9 cellular contexts compared by ENCODE assay signal in genomic region chr3:193788189-193788946, GRCh38.
DNase-seq lines count a peak whose midpoint lies in the region; ATAC-seq, FAIRE-seq and TF ChIP-seq lines count a peak whose summit lies in the region.
"Had no signal": no experiment of that assay in that cellular context is flagged by ENCODE, and none has a peak within 500 bp of the region (broad histone marks: within the 10 kb centered on the region; RNA-seq: fewer than 3 reads in every experiment).

No MANE protein-coding gene starts in this region.

- POLR2A ChIA-PET in AG04449 (lab: Yijun Ruan, JAX) = no interaction called here

- intact Hi-C loops in ascending aorta (cut with DNase I) = loop anchor here (2.0 kb wide), 1 partner anchor 526 kb away; no protein-coding TSS in a partner anchor

- H3K27ac ChIP-seq in ascending aorta (no peak overlapping the region), small intestine (ENCODE audit: low read depth in 1 of 2, low read length in 1 of 2) (no peak overlapping the region)

- no peaks in the 10 kb centered on the region for H3K27me3 ChIP-seq in ascending aorta
- no peaks in the 10 kb centered on the region for H3K27me3 ChIP-seq in small intestine (ENCODE audit: control insufficient read depth in 2 of 2, insufficient read depth in 2 of 2, low read length in 2 of 2)

- no peaks in the 10 kb centered on the region for H3K9me3 ChIP-seq in ascending aorta
- H3K9me3 ChIP-seq in small intestine (ENCODE audit: control insufficient read depth, low read depth) = no peaks in the 10 kb centered on the region

- 32 to 36% (median 32%) methylated on average over 15 of the region's 15 CpGs for WGBS in small intestine, 3 donors

- no peaks in the 10 kb centered on the region for H3K36me3 ChIP-seq in ascending aorta
- H3K36me3 ChIP-seq in small intestine (ENCODE audit: control insufficient read depth in 2 of 2, insufficient read depth in 2 of 2, low read length in 2 of 2) = no peaks in the 10 kb centered on the region

- DNase-seq in AG04449 (ENCODE audit: low read depth, low spot score) (no peak), NCI-H510A (lab: John Stamatoyannopoulos, UW) (peak; percentile 66), ascending aorta (ENCODE audit: low spot score in 2 of 2) (peak in 1 of 2 donors; percentile 63), hypothalamus (lab: John Stamatoyannopoulos, UW) (peak in 44 of 51 donors; percentile 2 to 70 (median 36)), small intestine (peak; percentile 74), dedifferentiated amniotic fluid mesenchymal stem cell (ENCODE audit: extremely low spot score) (no peak)
- DNase-seq: natural killer cell had no signal

- FAIRE-seq in small intestine (lab: Jason Lieb, UNC) = no peak

- peak; percentile 74 for ATAC-seq in HG02981 (IDR thresholded peaks at IDR 0.05; ENCODE audit: unreplicated experiment)

- peak; percentile 74 for TF ChIP-seq CTCF in AG04449 (IDR thresholded peaks at IDR 0.05; ENCODE audit: insufficient read depth, low read length, missing control alignments)
- TF ChIP-seq CTCF in GM12874 (IDR thresholded peaks at IDR 0.05; ENCODE audit: insufficient read depth, low read depth, low read length) = peak; percentile 81
- TF ChIP-seq CTCF in ascending aorta (IDR thresholded peaks at IDR 0.05) = peak; percentile 43 to 70 (median 52)

- CTCF ChIA-PET in AG04449 (lab: Yijun Ruan, JAX) = interaction anchor here (0.9 to 16.2 kb wide), 5 partner anchors 76 to 526 kb away, joined by 3 to 416 read pairs (median 3); no protein-coding TSS in a partner anchor

- no peak overlapping the region for H3K4me3 ChIP-seq in AG04449 (ENCODE audit: low read depth, low read length)
- H3K4me3 ChIP-seq in ascending aorta = no peak overlapping the region
- no peak overlapping the region for H3K4me3 ChIP-seq in small intestine (ENCODE audit: low read depth in 1 of 2, low read length in 2 of 2)

- H3K4me1 ChIP-seq in ascending aorta = no peaks in the 10 kb centered on the region
- H3K4me1 ChIP-seq in small intestine (ENCODE audit: control insufficient read depth in 2 of 2, insufficient read depth in 1 of 2, low read depth in 1 of 2, low read length in 1 of 2) = no peaks in the 10 kb centered on the region

Comparison
In these comparisons a context has a peak if more than half of its experiments do, and no peak if none do; other contexts are left out.
1. DNase-seq: peak in NCI-H510A (single experiment), hypothalamus (44 of 51) and small intestine (single experiment); none in AG04449 (single experiment) and dedifferentiated amniotic fluid mesenchymal stem cell (single experiment).
2. Peak in every context shown above with its lines, with median percentiles within 50 percentile points of each other: CTCF ChIP-seq.